In the genomic region with DNA sequence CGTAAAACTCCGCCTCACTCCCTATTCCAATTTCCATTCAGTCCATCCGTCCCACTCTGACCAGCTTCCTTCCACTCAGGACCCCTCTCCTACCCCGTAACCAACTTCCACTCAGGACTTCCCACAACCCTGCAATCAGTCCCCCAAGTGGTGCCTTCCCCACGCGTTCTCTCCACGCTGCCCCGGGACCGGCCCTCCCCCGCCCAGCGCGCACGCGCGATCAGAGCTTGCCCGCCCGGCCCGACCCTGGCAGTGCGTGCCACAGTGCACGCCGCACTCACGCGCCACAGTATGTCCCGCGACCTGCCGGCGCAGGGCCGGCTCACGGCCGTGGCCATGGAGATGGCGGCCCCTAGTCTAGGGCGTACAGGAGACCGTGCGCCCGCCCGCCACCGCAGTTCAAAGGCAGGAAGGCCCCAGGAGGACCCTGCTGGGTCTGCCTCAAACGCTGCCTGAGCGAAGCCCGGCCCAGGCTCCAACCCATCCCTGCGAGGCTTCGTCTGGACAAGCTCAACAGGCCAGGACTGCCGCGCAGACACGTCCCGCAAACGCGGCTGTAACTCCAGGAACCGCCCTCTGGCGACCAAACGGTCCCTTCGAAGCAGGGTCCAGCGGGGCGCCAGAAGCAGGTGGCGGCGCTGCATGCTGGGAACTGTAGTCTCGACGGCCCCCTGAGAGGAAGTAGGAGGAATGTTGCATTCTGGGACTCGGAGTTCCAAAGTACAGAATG, we compare ENCODE assay signal across 1 cellular context.
TF ChIP-seq lines count a peak whose summit lies in the region.

A gene with protein sequence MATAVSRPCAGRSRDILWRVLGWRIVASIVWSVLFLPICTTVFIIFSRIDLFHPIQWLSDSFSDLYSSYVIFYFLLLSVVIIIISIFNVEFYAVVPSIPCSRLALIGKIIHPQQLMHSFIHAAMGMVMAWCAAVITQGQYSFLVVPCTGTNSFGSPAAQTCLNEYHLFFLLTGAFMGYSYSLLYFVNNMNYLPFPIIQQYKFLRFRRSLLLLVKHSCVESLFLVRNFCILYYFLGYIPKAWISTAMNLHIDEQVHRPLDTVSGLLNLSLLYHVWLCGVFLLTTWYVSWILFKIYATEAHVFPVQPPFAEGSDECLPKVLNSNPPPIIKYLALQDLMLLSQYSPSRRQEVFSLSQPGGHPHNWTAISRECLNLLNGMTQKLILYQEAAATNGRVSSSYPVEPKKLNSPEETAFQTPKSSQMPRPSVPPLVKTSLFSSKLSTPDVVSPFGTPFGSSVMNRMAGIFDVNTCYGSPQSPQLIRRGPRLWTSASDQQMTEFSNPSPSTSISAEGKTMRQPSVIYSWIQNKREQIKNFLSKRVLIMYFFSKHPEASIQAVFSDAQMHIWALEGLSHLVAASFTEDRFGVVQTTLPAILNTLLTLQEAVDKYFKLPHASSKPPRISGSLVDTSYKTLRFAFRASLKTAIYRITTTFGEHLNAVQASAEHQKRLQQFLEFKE (minus strand): TSS at position 373 of the 730 bp plus-strand sequence. CDS start 35 bp downstream, at position 338.

TF ChIP-seq in HepG2, 621 proteins besides CTCF, POLR2A, EP300 and RAD21 (continued from another document and continues in another):
- TF ChIP-seq, protein P1, sequence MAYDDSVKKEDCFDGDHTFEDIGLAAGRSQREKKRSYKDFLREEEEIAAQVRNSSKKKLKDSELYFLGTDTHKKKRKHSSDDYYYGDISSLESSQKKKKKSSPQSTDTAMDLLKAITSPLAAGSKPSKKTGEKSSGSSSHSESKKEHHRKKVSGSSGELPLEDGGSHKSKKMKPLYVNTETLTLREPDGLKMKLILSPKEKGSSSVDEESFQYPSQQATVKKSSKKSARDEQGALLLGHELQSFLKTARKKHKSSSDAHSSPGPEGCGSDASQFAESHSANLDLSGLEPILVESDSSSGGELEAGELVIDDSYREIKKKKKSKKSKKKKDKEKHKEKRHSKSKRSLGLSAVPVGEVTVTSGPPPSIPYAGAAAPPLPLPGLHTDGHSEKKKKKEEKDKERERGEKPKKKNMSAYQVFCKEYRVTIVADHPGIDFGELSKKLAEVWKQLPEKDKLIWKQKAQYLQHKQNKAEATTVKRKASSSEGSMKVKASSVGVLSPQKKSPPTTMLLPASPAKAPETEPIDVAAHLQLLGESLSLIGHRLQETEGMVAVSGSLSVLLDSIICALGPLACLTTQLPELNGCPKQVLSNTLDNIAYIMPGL (CRISPR knock-in tag; IDR thresholded peaks at IDR 0.05; ENCODE audit: borderline replicate concordance in 1 of 2, low read depth in 1 of 2): peak; percentile 63 to 91
- TF ChIP-seq ZNF850 (CRISPR knock-in tag; conservative IDR thresholded peaks at IDR 0.05): no peak
- TF ChIP-seq, protein P2, sequence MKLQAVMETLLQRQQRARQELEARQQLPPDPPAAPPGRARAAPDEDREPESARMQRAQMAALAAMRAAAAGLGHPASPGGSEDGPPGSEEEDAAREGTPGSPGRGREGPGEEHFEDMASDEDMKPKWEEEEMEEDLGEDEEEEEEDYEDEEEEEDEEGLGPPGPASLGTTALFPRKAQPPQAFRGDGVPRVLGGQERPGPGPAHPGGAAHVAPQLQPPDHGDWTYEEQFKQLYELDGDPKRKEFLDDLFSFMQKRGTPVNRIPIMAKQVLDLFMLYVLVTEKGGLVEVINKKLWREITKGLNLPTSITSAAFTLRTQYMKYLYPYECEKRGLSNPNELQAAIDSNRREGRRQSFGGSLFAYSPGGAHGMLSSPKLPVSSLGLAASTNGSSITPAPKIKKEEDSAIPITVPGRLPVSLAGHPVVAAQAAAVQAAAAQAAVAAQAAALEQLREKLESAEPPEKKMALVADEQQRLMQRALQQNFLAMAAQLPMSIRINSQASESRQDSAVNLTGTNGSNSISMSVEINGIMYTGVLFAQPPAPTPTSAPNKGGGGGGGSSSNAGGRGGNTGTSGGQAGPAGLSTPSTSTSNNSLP (IDR thresholded peaks at IDR 0.05; ENCODE audit: low read depth, low read length): no peak; the same call in 1 of the 2 replicates
- TF ChIP-seq ZNF737 (CRISPR knock-in tag; IDR thresholded peaks at IDR 0.05; ENCODE audit: borderline replicate concordance): no peak
- TF ChIP-seq, protein P3, sequence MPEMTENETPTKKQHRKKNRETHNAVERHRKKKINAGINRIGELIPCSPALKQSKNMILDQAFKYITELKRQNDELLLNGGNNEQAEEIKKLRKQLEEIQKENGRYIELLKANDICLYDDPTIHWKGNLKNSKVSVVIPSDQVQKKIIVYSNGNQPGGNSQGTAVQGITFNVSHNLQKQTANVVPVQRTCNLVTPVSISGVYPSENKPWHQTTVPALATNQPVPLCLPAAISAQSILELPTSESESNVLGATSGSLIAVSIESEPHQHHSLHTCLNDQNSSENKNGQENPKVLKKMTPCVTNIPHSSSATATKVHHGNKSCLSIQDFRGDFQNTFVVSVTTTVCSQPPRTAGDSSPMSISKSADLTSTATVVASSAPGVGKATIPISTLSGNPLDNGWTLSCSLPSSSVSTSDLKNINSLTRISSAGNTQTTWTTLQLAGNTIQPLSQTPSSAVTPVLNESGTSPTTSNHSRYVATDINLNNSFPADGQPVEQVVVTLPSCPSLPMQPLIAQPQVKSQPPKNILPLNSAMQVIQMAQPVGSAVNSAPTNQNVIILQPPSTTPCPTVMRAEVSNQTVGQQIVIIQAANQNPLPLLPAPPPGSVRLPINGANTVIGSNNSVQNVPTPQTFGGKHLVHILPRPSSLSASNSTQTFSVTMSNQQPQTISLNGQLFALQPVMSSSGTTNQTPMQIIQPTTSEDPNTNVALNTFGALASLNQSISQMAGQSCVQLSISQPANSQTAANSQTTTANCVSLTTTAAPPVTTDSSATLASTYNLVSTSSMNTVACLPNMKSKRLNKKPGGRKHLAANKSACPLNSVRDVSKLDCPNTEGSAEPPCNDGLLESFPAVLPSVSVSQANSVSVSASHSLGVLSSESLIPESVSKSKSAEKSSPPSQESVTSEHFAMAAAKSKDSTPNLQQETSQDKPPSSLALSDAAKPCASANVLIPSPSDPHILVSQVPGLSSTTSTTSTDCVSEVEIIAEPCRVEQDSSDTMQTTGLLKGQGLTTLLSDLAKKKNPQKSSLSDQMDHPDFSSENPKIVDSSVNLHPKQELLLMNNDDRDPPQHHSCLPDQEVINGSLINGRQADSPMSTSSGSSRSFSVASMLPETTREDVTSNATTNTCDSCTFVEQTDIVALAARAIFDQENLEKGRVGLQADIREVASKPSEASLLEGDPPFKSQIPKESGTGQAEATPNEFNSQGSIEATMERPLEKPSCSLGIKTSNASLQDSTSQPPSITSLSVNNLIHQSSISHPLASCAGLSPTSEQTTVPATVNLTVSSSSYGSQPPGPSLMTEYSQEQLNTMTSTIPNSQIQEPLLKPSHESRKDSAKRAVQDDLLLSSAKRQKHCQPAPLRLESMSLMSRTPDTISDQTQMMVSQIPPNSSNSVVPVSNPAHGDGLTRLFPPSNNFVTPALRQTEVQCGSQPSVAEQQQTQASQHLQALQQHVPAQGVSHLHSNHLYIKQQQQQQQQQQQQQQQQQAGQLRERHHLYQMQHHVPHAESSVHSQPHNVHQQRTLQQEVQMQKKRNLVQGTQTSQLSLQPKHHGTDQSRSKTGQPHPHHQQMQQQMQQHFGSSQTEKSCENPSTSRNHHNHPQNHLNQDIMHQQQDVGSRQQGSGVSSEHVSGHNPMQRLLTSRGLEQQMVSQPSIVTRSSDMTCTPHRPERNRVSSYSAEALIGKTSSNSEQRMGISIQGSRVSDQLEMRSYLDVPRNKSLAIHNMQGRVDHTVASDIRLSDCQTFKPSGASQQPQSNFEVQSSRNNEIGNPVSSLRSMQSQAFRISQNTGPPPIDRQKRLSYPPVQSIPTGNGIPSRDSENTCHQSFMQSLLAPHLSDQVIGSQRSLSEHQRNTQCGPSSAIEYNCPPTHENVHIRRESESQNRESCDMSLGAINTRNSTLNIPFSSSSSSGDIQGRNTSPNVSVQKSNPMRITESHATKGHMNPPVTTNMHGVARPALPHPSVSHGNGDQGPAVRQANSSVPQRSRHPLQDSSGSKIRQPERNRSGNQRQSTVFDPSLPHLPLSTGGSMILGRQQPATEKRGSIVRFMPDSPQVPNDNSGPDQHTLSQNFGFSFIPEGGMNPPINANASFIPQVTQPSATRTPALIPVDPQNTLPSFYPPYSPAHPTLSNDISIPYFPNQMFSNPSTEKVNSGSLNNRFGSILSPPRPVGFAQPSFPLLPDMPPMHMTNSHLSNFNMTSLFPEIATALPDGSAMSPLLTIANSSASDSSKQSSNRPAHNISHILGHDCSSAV (CRISPR knock-in tag; IDR thresholded peaks at IDR 0.05; ENCODE audit: borderline replicate concordance): no peak
- TF ChIP-seq SETDB1 (CRISPR knock-in tag; IDR thresholded peaks at IDR 0.05; ENCODE audit: borderline replicate concordance): no peak
- peak; percentile 15; the same call in 1 of the 2 replicates for TF ChIP-seq ZSCAN30 (CRISPR knock-in tag; IDR thresholded peaks at IDR 0.05)
- TF ChIP-seq CBX5 (CRISPR knock-in tag; IDR thresholded peaks at IDR 0.05; ENCODE audit: borderline replicate concordance): peak; percentile 93; the same call in 1 of the 2 replicates
- TF ChIP-seq NR2F2 (IDR thresholded peaks at IDR 0.05; ENCODE audit: borderline replicate concordance, low read depth): peak; percentile 73; the same call in 1 of the 2 replicates
- TF ChIP-seq RBFOX2 (IDR thresholded peaks at IDR 0.05; ENCODE audit: low read depth, low read length): peak; percentile 95
- TF ChIP-seq RFX5 (IDR thresholded peaks at IDR 0.05; ENCODE audit: low read depth, low read length): peak; percentile 26; the same call in 1 of the 2 replicates
- no peak for TF ChIP-seq HMGA1 (CRISPR knock-in tag; conservative IDR thresholded peaks at IDR 0.05)
- no peak for TF ChIP-seq ONECUT2 (CRISPR knock-in tag; IDR thresholded peaks at IDR 0.05)
- TF ChIP-seq, protein P4, sequence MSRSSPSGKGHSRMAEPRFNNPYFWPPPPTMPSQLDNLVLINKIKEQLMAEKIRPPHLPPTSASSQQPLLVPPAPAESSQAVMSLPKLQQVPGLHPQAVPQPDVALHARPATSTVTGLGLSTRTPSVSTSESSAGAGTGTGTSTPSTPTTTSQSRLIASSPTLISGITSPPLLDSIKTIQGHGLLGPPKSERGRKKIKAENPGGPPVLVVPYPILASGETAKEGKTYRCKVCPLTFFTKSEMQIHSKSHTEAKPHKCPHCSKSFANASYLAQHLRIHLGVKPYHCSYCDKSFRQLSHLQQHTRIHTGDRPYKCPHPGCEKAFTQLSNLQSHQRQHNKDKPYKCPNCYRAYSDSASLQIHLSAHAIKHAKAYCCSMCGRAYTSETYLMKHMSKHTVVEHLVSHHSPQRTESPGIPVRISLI (CRISPR knock-in tag; IDR thresholded peaks at IDR 0.05; ENCODE audit: borderline replicate concordance): no peak
- TF ChIP-seq, protein P5, sequence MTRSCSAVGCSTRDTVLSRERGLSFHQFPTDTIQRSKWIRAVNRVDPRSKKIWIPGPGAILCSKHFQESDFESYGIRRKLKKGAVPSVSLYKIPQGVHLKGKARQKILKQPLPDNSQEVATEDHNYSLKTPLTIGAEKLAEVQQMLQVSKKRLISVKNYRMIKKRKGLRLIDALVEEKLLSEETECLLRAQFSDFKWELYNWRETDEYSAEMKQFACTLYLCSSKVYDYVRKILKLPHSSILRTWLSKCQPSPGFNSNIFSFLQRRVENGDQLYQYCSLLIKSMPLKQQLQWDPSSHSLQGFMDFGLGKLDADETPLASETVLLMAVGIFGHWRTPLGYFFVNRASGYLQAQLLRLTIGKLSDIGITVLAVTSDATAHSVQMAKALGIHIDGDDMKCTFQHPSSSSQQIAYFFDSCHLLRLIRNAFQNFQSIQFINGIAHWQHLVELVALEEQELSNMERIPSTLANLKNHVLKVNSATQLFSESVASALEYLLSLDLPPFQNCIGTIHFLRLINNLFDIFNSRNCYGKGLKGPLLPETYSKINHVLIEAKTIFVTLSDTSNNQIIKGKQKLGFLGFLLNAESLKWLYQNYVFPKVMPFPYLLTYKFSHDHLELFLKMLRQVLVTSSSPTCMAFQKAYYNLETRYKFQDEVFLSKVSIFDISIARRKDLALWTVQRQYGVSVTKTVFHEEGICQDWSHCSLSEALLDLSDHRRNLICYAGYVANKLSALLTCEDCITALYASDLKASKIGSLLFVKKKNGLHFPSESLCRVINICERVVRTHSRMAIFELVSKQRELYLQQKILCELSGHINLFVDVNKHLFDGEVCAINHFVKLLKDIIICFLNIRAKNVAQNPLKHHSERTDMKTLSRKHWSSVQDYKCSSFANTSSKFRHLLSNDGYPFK (CRISPR knock-in tag; IDR thresholded peaks at IDR 0.05; ENCODE audit: borderline replicate concordance): peak; percentile 95; the same call in 1 of the 2 replicates
- peak; percentile 70; the same call in 1 of the 2 replicates for TF ChIP-seq SMYD3 (CRISPR knock-in tag; IDR thresholded peaks at IDR 0.05)
- no peak for TF ChIP-seq ZKSCAN5 (CRISPR knock-in tag; IDR thresholded peaks at IDR 0.05)
- TF ChIP-seq, protein P6, sequence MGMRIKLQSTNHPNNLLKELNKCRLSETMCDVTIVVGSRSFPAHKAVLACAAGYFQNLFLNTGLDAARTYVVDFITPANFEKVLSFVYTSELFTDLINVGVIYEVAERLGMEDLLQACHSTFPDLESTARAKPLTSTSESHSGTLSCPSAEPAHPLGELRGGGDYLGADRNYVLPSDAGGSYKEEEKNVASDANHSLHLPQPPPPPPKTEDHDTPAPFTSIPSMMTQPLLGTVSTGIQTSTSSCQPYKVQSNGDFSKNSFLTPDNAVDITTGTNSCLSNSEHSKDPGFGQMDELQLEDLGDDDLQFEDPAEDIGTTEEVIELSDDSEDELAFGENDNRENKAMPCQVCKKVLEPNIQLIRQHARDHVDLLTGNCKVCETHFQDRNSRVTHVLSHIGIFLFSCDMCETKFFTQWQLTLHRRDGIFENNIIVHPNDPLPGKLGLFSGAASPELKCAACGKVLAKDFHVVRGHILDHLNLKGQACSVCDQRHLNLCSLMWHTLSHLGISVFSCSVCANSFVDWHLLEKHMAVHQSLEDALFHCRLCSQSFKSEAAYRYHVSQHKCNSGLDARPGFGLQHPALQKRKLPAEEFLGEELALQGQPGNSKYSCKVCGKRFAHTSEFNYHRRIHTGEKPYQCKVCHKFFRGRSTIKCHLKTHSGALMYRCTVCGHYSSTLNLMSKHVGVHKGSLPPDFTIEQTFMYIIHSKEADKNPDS (CRISPR knock-in tag; IDR thresholded peaks at IDR 0.05): 0 out of 2 replicates have a peak, but pooled peaks have one; percentile 58
- peak; percentile 75; the same call in 1 of the 2 replicates for TF ChIP-seq SMAD1 (CRISPR knock-in tag; IDR thresholded peaks at IDR 0.05; ENCODE audit: borderline replicate concordance, low read depth)
- TF ChIP-seq, protein P7, sequence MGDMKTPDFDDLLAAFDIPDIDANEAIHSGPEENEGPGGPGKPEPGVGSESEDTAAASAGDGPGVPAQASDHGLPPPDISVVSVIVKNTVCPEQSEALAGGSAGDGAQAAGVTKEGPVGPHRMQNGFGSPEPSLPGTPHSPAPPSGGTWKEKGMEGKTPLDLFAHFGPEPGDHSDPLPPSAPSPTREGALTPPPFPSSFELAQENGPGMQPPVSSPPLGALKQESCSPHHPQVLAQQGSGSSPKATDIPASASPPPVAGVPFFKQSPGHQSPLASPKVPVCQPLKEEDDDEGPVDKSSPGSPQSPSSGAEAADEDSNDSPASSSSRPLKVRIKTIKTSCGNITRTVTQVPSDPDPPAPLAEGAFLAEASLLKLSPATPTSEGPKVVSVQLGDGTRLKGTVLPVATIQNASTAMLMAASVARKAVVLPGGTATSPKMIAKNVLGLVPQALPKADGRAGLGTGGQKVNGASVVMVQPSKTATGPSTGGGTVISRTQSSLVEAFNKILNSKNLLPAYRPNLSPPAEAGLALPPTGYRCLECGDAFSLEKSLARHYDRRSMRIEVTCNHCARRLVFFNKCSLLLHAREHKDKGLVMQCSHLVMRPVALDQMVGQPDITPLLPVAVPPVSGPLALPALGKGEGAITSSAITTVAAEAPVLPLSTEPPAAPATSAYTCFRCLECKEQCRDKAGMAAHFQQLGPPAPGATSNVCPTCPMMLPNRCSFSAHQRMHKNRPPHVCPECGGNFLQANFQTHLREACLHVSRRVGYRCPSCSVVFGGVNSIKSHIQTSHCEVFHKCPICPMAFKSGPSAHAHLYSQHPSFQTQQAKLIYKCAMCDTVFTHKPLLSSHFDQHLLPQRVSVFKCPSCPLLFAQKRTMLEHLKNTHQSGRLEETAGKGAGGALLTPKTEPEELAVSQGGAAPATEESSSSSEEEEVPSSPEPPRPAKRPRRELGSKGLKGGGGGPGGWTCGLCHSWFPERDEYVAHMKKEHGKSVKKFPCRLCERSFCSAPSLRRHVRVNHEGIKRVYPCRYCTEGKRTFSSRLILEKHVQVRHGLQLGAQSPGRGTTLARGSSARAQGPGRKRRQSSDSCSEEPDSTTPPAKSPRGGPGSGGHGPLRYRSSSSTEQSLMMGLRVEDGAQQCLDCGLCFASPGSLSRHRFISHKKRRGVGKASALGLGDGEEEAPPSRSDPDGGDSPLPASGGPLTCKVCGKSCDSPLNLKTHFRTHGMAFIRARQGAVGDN (CRISPR knock-in tag; IDR thresholded peaks at IDR 0.05): peak; percentile 99
